11 cellular contexts compared by ENCODE assay signal in the genomic region with DNA sequence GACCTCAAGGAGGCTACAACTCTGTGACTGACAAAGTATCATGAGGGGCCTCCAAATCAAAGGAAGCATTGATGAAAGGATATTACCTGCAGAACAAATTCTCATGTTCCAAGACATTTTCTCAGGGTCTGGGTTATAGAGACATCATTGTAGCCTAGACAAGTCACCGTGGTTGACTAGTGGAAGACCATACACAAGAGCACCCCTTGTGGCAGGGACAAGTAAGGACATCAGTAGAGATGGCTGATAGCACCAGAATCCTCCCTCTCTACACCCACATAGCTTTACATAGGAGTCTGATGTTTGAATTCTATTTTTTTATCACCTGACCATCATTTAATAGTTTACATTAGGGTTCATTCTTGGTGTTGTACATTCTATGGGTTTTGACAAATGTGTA. TPM values are rescaled to one million over a fixed set of nuclear protein-coding genes. Genes with fewer than 3 reads are reported as not detected.
A peak's percentile ranks its signal among the peaks of the same experiment; 100 is the strongest.
DNase-seq lines count a peak whose midpoint lies in the region; ATAC-seq, FAIRE-seq and TF ChIP-seq lines count a peak whose summit lies in the region.
"Had no signal": no experiment of that assay in that cellular context is flagged by ENCODE, and none has a peak within 500 bp of the region (broad histone marks: within the 10 kb centered on the region; RNA-seq: fewer than 3 reads in every experiment).

No MANE protein-coding gene starts in this region.

- no peak overlapping the region for H3K27ac ChIP-seq in GM12878 (ENCODE audit: control insufficient read depth, insufficient read depth)

- in situ Hi-C loops in ACHN (cut with HindIII; ENCODE audit: low pct_ligation_motif_present, low pct_unique_long_range_greater_than_20kb, low sequenced_read_pairs) = no loop called here
- in situ Hi-C loops in GM13977 (cut with MboI; ENCODE audit: low pct_unique_long_range_greater_than_20kb, low sequenced_read_pairs, unreplicated experiment) = no loop called here
- in situ Hi-C loops in GM12878 (cut with MboI) = no loop called here

- H3K36me3 ChIP-seq in GM12878 (ENCODE audit: control insufficient read depth in 2 of 2, insufficient read depth in 2 of 2, low read length in 1 of 2) = no peaks in the 10 kb centered on the region

- H3K9me3 ChIP-seq in GM12878 (replicated peaks; ENCODE audit: control insufficient read depth, insufficient read depth, low read length) = no peaks in the 10 kb centered on the region

- no peak overlapping the region for H3K9ac ChIP-seq in GM12878 (ENCODE audit: control insufficient read depth, insufficient read depth, low read length)

- H3K4me2 ChIP-seq in GM12878 (ENCODE audit: control insufficient read depth, insufficient read depth) = no peak overlapping the region

- SMC1A ChIA-PET in GM12878 (lab: Charles Lee; ENCODE audit: uncharacterized antibody, unreplicated experiment) = no interaction called here

- whole genome bisulfite sequencing in GM12878 (ENCODE audit: insufficient coverage, insufficient replicate concordance, low lambda C conversion rate, missing lambda C conversion rate) = 5% methylated on average over 1 of the region's 1 CpG

- H3K27me3 ChIP-seq in GM12878 (replicated peaks in 1 of 2; ENCODE audit: control insufficient read depth in 2 of 2, insufficient read depth in 2 of 2, low read length in 1 of 2) = no peaks in the 10 kb centered on the region

- POLR2A ChIA-PET in GM12878 (lab: Charles Lee) = no interaction called here

- TF ChIP-seq CTCF in GM13977 (IDR thresholded peaks at IDR 0.05; ENCODE audit: extremely low read depth, insufficient read depth, missing control alignments) (peak; percentile 33), GM12878 (IDR thresholded peaks at IDR 0.05 in 2 of 3, conservative IDR thresholded peaks at IDR 0.05 in 1 of 3; ENCODE audit: control insufficient read depth in 2 of 3, extremely low read depth in 1 of 3, insufficient read depth in 1 of 3, low read depth in 3 of 3, low read length in 3 of 3) (peak; percentile 28 to 38 (median 31); a peak in 4 of 6 replicates)

- H2AFZ ChIP-seq in GM12878 (ENCODE audit: control insufficient read depth, low read depth, low read length) = no peak overlapping the region

- FAIRE-seq in GM12878 (lab: Jason Lieb, UNC) = no peak

- no peak for TF ChIP-seq POLR2A in GM12878 (IDR thresholded peaks at IDR 0.05; ENCODE audit: low read depth, low read length)

- peak; percentile 79 for ATAC-seq in GM12878

- no peaks in the 10 kb centered on the region for H4K20me1 ChIP-seq in GM12878 (ENCODE audit: control insufficient read depth, insufficient read depth)

- intact Hi-C loops in GM12878 (cut with micrococcal nuclease; ENCODE audit: unreplicated experiment) = no loop called here
- intact Hi-C loops in cardiac septum (cut with DNase I) = no loop called here

- no TSS peak for BruUV-seq in GM12878 (replicated peaks; lab: Mats Ljungman, UMichigan)

- DNase-seq in ACHN (peak; percentile 46), GM13977 (ENCODE audit: low spot score) (no peak), LoVo (ENCODE audit: low spot score) (peak; percentile 5), GM12878 (ENCODE audit: low read depth, low spot score) (no peak), NCI-H146 treated with DMSO at 0.1 percent for 48 hours (lab: John Stamatoyannopoulos, UW; ENCODE audit: unreplicated experiment) (no peak), cardiac septum (ENCODE audit: low spot score) (no peak), amniotic stem cell (lab: John Stamatoyannopoulos, UW) (no peak), cerebellar nuclear complex (lab: John Stamatoyannopoulos, UW) (no peak)
- DNase-seq: activated T-cell treated with anti-CD3 and anti-CD28 coated beads, Interleukin-2, amount 50 U/mL, for 1 hour; C1 segment of cervical spinal cord; NCI-H2227 treated with DMSO at 0.1 percent for 48 hours had no signal

- CTCF ChIA-PET in GM12878 (lab: Yijun Ruan, JAX) = interaction anchor here (1.1 to 2.0 kb wide), 3 partner anchors 9 to 1221 kb away, joined by 3 to 11 read pairs (median 4); no protein-coding TSS in a partner anchor

- H3K4me1 ChIP-seq in GM12878 (ENCODE audit: control insufficient read depth, insufficient read depth, low read length) = no peaks in the 10 kb centered on the region

- no peaks in the 10 kb centered on the region for H3K79me2 ChIP-seq in GM12878 (ENCODE audit: control insufficient read depth, insufficient read depth, low read length)

- TF ChIP-seq RAD21 in GM12878 (IDR thresholded peaks at IDR 0.05; ENCODE audit: insufficient read depth, low read depth, low read length) = peak; percentile 22; the same call in 1 of the 2 replicates

- no peak overlapping the region for H3K4me3 ChIP-seq in GM12878

- RAD21 ChIA-PET in GM12878 (lab: Charles Lee; ENCODE audit: unreplicated experiment) = interaction anchor here (0.8 kb wide), 1 partner anchor 19 kb away, joined by 3 read pairs; no protein-coding TSS in a partner anchor

- TF ChIP-seq EP300 in GM12878 (IDR thresholded peaks at IDR 0.05; ENCODE audit: borderline replicate concordance in 1 of 2, control insufficient read depth in 1 of 2, low read depth in 2 of 2, low read length in 2 of 2) = no peak

TF ChIP-seq in GM12878, 131 proteins besides CTCF, POLR2A, EP300 and RAD21:
- TF ChIP-seq HDGF (IDR thresholded peaks at IDR 0.05) = no peak
- TF ChIP-seq, protein P1, sequence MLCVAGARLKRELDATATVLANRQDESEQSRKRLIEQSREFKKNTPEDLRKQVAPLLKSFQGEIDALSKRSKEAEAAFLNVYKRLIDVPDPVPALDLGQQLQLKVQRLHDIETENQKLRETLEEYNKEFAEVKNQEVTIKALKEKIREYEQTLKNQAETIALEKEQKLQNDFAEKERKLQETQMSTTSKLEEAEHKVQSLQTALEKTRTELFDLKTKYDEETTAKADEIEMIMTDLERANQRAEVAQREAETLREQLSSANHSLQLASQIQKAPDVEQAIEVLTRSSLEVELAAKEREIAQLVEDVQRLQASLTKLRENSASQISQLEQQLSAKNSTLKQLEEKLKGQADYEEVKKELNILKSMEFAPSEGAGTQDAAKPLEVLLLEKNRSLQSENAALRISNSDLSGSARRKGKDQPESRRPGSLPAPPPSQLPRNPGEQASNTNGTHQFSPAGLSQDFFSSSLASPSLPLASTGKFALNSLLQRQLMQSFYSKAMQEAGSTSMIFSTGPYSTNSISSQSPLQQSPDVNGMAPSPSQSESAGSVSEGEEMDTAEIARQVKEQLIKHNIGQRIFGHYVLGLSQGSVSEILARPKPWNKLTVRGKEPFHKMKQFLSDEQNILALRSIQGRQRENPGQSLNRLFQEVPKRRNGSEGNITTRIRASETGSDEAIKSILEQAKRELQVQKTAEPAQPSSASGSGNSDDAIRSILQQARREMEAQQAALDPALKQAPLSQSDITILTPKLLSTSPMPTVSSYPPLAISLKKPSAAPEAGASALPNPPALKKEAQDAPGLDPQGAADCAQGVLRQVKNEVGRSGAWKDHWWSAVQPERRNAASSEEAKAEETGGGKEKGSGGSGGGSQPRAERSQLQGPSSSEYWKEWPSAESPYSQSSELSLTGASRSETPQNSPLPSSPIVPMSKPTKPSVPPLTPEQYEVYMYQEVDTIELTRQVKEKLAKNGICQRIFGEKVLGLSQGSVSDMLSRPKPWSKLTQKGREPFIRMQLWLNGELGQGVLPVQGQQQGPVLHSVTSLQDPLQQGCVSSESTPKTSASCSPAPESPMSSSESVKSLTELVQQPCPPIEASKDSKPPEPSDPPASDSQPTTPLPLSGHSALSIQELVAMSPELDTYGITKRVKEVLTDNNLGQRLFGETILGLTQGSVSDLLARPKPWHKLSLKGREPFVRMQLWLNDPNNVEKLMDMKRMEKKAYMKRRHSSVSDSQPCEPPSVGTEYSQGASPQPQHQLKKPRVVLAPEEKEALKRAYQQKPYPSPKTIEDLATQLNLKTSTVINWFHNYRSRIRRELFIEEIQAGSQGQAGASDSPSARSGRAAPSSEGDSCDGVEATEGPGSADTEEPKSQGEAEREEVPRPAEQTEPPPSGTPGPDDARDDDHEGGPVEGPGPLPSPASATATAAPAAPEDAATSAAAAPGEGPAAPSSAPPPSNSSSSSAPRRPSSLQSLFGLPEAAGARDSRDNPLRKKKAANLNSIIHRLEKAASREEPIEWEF (IDR thresholded peaks at IDR 0.05; ENCODE audit: insufficient replicate concordance, low read depth, low read length) = no peak
- no peak for TF ChIP-seq SIX5 (IDR thresholded peaks at IDR 0.05; ENCODE audit: low read depth, low read length, severe bottlenecking)
- no peak for TF ChIP-seq NRF1 (conservative IDR thresholded peaks at IDR 0.05; ENCODE audit: low read depth, low read length)
- TF ChIP-seq TCF7 (IDR thresholded peaks at IDR 0.05; ENCODE audit: borderline replicate concordance) = no peak
- no peak for TF ChIP-seq TCF3 (IDR thresholded peaks at IDR 0.05; ENCODE audit: borderline replicate concordance, insufficient read depth, low read depth, low read length)

RNA-seq across cellular contexts. Expression of a gene that starts 32.5 kb away (rescaled TPM):
- not detected in 2 replicates for total RNA-seq in GM12878 (2013; cell fraction: nucleolus; rRNA removed)
- total RNA-seq in GM12878 (2014; rRNA removed) (0.27 and 0.68 TPM in 2 replicates), GM12878 (2014; rRNA removed; fragmentation: Illumina TruSeq; extraction: Trizol) (0.13 and 0.28 TPM in 2 replicates), GM12878 (2021) (0.53 TPM in 1 of 2 replicates, not detected in the other), cardiac septum (0.38 TPM)
- not detected for polyA plus RNA-seq in GM12878 (2011; ENCODE audit: low read depth)
- polyA plus RNA-seq in GM12878 (2011; rRNA removed) (0.19 and 0.23 TPM in 2 replicates), GM12878 (2014; fragmentation: Illumina TruSeq; extraction: Trizol) (0.25 TPM in 1 of 2 replicates, not detected in the other), GM12878 (2014; fragmentation: Nextera tagmentation; extraction: Ambion mirVana) (under 1 TPM; 0.37 to 0.40 TPM), GM12878 (2014; rRNA removed) (0.05 and 0.20 TPM in 2 replicates), GM12878 (2016; fragmentation: Nextera tagmentation; extraction: Ambion mirVana) (not detected)
- polyA plus RNA-seq in GM12878 (2011; cell fraction: cytosol; rRNA removed) = 0.32 and 0.37 TPM in 2 replicates
- 0.31 and 0.35 TPM in 2 replicates for polyA plus RNA-seq in GM12878 (2011; cell fraction: nucleus; rRNA removed)
- polyA plus RNA-seq in GM12878 (2012) = not detected in 2 replicates
- 0.29 and 0.72 TPM in 2 replicates for polyA minus RNA-seq in GM12878 (2011; rRNA and poly(A)+ RNA removed)
- polyA minus RNA-seq in GM12878 (2011; cell fraction: cytosol; rRNA and poly(A)+ RNA removed) = not detected in 2 replicates
- polyA minus RNA-seq in GM12878 (2011; cell fraction: nucleus; rRNA and poly(A)+ RNA removed) = 2.8 and 2.9 TPM in 2 replicates

Comparison
In these comparisons a context has a peak if more than half of its experiments do, and no peak if none do; other contexts are left out.
1. DNase-seq: peak in ACHN (single experiment) and LoVo (single experiment); none in GM13977 (single experiment), GM12878 (single experiment), NCI-H146 treated with DMSO at 0.1 percent for 48 hours (single experiment), cardiac septum (single experiment), amniotic stem cell (single experiment) and cerebellar nuclear complex (0 of 2).